ENCODE assay signal across 15 cellular contexts in genomic region chr12:12705833-12706520, GRCh38. TPM values are rescaled to one million over a fixed set of nuclear protein-coding genes. Genes with fewer than 3 reads are reported as not detected.
DNase-seq lines count a peak whose midpoint lies in the region; ATAC-seq and TF ChIP-seq lines count a peak whose summit lies in the region.
"Had no signal": no experiment of that assay in that cellular context is flagged by ENCODE, and none has a peak within 500 bp of the region (broad histone marks: within the 10 kb centered on the region; RNA-seq: fewer than 3 reads in every experiment).

No MANE protein-coding gene starts in this region.

- H3K4me3 Mint-ChIP-seq in activated T-helper 1 cell treated with anti-CD3 and anti-CD28 coated beads, Interleukin-12 subunit alpha, Interleukin-12 subunit beta, Interleukin-2, Interleukin-4 antibody, amounts not matched to agents 30 ng/mL and 10 ng/mL and 1 ng/mL, durations not matched to agents 14 hours and 24 hours and 36 hours = no peak overlapping the region
- no peak overlapping the region for H3K4me3 Mint-ChIP-seq in activated CD4-positive, alpha-beta memory T cell treated with anti-CD3 and anti-CD28 coated beads, Interleukin-2, amount 10 ng/mL, durations not matched to agents 7 days and 5 days
- H3K4me3 Mint-ChIP-seq: stimulated activated naive CD8-positive, alpha-beta T cell treated with anti-CD3 and anti-CD28 coated beads, Interleukin-15, Interleukin-2, amounts not matched to agents 100 ng/mL and 50 ng/mL, for 24 hours had no signal

- intact Hi-C loops in activated T-helper 1 cell treated with anti-CD3 and anti-CD28 coated beads, Interleukin-12 subunit alpha, Interleukin-12 subunit beta, Interleukin-2, Interleukin-4 antibody, amounts not matched to agents 30 ng/mL and 10 ng/mL and 1 ng/mL, durations not matched to agents 14 hours and 24 hours and 36 hours (cut with micrococcal nuclease) = no loop called here
- intact Hi-C loops in transverse colon (cut with DNase I; ENCODE audit: low total_unique reads) = loop anchor here (2.0 kb wide), 1 partner anchor 331 kb away; no protein-coding TSS in a partner anchor

- no peak for TF ChIP-seq EP300 in transverse colon (IDR thresholded peaks at IDR 0.05; ENCODE audit: low read depth)

- no peaks in the 10 kb centered on the region for H3K27me3 Mint-ChIP-seq in activated T-helper 1 cell treated with anti-CD3 and anti-CD28 coated beads, Interleukin-12 subunit alpha, Interleukin-12 subunit beta, Interleukin-2, Interleukin-4 antibody, amounts not matched to agents 30 ng/mL and 10 ng/mL and 1 ng/mL, durations not matched to agents 14 hours and 24 hours and 36 hours (ENCODE audit: insufficient read depth)
- no peaks in the 10 kb centered on the region for H3K27me3 Mint-ChIP-seq in activated CD4-positive, alpha-beta memory T cell treated with anti-CD3 and anti-CD28 coated beads, Interleukin-2, amount 10 ng/mL, durations not matched to agents 7 days and 5 days
- H3K27me3 Mint-ChIP-seq: stimulated activated naive CD8-positive, alpha-beta T cell treated with anti-CD3 and anti-CD28 coated beads, Interleukin-15, Interleukin-2, amounts not matched to agents 100 ng/mL and 50 ng/mL, for 24 hours had no signal

- no peaks in the 10 kb centered on the region for H3K27me3 ChIP-seq in transverse colon
- H3K27me3 ChIP-seq: sigmoid colon had no signal

- H3K4me1 ChIP-seq in transverse colon = peaks cover 2 to 20% (median 6%) of the 10 kb centered on the region in 4 donors

- 35 to 40% methylated on average over 1 of the region's 1 CpG for WGBS in transverse colon (ENCODE audit: low coverage in 1 of 2), 2 donors

- H3K36me3 Mint-ChIP-seq in activated T-helper 1 cell treated with anti-CD3 and anti-CD28 coated beads, Interleukin-12 subunit alpha, Interleukin-12 subunit beta, Interleukin-2, Interleukin-4 antibody, amounts not matched to agents 30 ng/mL and 10 ng/mL and 1 ng/mL, durations not matched to agents 14 hours and 24 hours and 36 hours (ENCODE audit: low read depth) = peaks cover 8% of the 10 kb centered on the region
- H3K36me3 Mint-ChIP-seq in activated CD4-positive, alpha-beta memory T cell treated with anti-CD3 and anti-CD28 coated beads, Interleukin-2, amount 10 ng/mL, durations not matched to agents 7 days and 5 days (ENCODE audit: low read depth) = peaks cover 15% of the 10 kb centered on the region

- H3K36me3 ChIP-seq in transverse colon = no peaks in the 10 kb centered on the region
- H3K36me3 ChIP-seq: sigmoid colon, WERI-Rb-1 had no signal

- CTCF ChIA-PET in activated CD4-positive, alpha-beta memory T cell treated with anti-CD3 and anti-CD28 coated beads, Interleukin-2, amount 10 ng/mL, durations not matched to agents 7 days and 5 days (lab: Charles Lee) = interaction anchor here (0.8 to 1.5 kb wide), 5 partner anchors 9 to 331 kb away, joined by 3 to 6 read pairs (median 4); no protein-coding TSS in a partner anchor

- in situ Hi-C loops in transverse colon (cut with MboI; ENCODE audit: low pct_ligation_motif_present in 1 of 4, low pct_unique_long_range_greater_than_20kb in 1 of 4, low sequenced_read_pairs in 3 of 4) = loop anchor here in 3 of 4 donors (10.0 to 25.0 kb wide), 2 partner anchors 319 to 331 kb away; no protein-coding TSS in a partner anchor

- no peak overlapping the region for H3K4me3 ChIP-seq in transverse colon
- H3K4me3 ChIP-seq: sigmoid colon had no signal

- no peak for TF ChIP-seq CTCF in transverse colon (IDR thresholded peaks at IDR 0.05)

- TF ChIP-seq POLR2A in transverse colon (IDR thresholded peaks at IDR 0.05) = no peak

- no peak overlapping the region for H3K27ac ChIP-seq in transverse colon
- H3K27ac ChIP-seq: sigmoid colon, WERI-Rb-1 had no signal

- DNase-seq in activated T-helper 1 cell treated with Interleukin-2 at 50 U/mL for 16 hours (ENCODE audit: low read depth) (peak; percentile 66), transverse colon (peak; percentile 52), epidermal melanocyte (ENCODE audit: insufficient read length, low spot score) (no peak)
- no peak for DNase-seq in activated T-helper 1 cell treated with anti-CD3 and anti-CD28 coated beads, Interleukin-12 subunit alpha, Interleukin-12 subunit beta, Interleukin-2, Interleukin-4 antibody, amounts not matched to agents 30 ng/mL and 10 ng/mL and 1 ng/mL, durations not matched to agents 14 hours and 24 hours and 36 hours (ENCODE audit: low spot score)
- DNase-seq in activated CD4-positive, alpha-beta memory T cell treated with anti-CD3 and anti-CD28 coated beads, Interleukin-2, amount 10 ng/mL, durations not matched to agents 7 days and 5 days = peak; percentile 63
- peak; percentile 57 for DNase-seq in effector CD4-positive, alpha-beta T cell
- DNase-seq: foreskin melanocyte, NCI-H82, sigmoid colon, WERI-Rb-1 had no signal

- H3K4me1 Mint-ChIP-seq in activated T-helper 1 cell treated with anti-CD3 and anti-CD28 coated beads, Interleukin-12 subunit alpha, Interleukin-12 subunit beta, Interleukin-2, Interleukin-4 antibody, amounts not matched to agents 30 ng/mL and 10 ng/mL and 1 ng/mL, durations not matched to agents 14 hours and 24 hours and 36 hours (ENCODE audit: low read depth) = peaks cover 23% of the 10 kb centered on the region
- peaks cover 23% of the 10 kb centered on the region for H3K4me1 Mint-ChIP-seq in activated CD4-positive, alpha-beta memory T cell treated with anti-CD3 and anti-CD28 coated beads, Interleukin-2, amount 10 ng/mL, durations not matched to agents 7 days and 5 days

- ATAC-seq in HG03354 (IDR thresholded peaks at IDR 0.05; ENCODE audit: poor library complexity, severe bottlenecking, unreplicated experiment) (no peak), GM18909 (IDR thresholded peaks at IDR 0.05; ENCODE audit: poor library complexity, unreplicated experiment) (no peak)

- no peaks in the 10 kb centered on the region for H3K9me3 ChIP-seq in transverse colon
- H3K9me3 ChIP-seq: sigmoid colon had no signal

- POLR2A ChIA-PET in activated CD4-positive, alpha-beta memory T cell treated with anti-CD3 and anti-CD28 coated beads, Interleukin-2, amount 10 ng/mL, durations not matched to agents 7 days and 5 days (lab: Charles Lee) = interaction anchor here (0.6 to 17.8 kb wide), 8 partner anchors 9 to 348 kb away, joined by 3 to 886 read pairs (median 3); partner anchors contain the start of genes CDKN1B and DUSP16

- H3K9me3 Mint-ChIP-seq in activated T-helper 1 cell treated with anti-CD3 and anti-CD28 coated beads, Interleukin-12 subunit alpha, Interleukin-12 subunit beta, Interleukin-2, Interleukin-4 antibody, amounts not matched to agents 30 ng/mL and 10 ng/mL and 1 ng/mL, durations not matched to agents 14 hours and 24 hours and 36 hours = no peaks in the 10 kb centered on the region
- H3K9me3 Mint-ChIP-seq in activated CD4-positive, alpha-beta memory T cell treated with anti-CD3 and anti-CD28 coated beads, Interleukin-2, amount 10 ng/mL, durations not matched to agents 7 days and 5 days = no peaks in the 10 kb centered on the region
- H3K9me3 Mint-ChIP-seq: stimulated activated naive CD8-positive, alpha-beta T cell treated with anti-CD3 and anti-CD28 coated beads, Interleukin-15, Interleukin-2, amounts not matched to agents 100 ng/mL and 50 ng/mL, for 24 hours had no signal

- H3K27ac Mint-ChIP-seq in activated T-helper 1 cell treated with anti-CD3 and anti-CD28 coated beads, Interleukin-12 subunit alpha, Interleukin-12 subunit beta, Interleukin-2, Interleukin-4 antibody, amounts not matched to agents 30 ng/mL and 10 ng/mL and 1 ng/mL, durations not matched to agents 14 hours and 24 hours and 36 hours = no peak overlapping the region
- no peak overlapping the region for H3K27ac Mint-ChIP-seq in activated CD4-positive, alpha-beta memory T cell treated with anti-CD3 and anti-CD28 coated beads, Interleukin-2, amount 10 ng/mL, durations not matched to agents 7 days and 5 days
- H3K27ac Mint-ChIP-seq: stimulated activated naive CD8-positive, alpha-beta T cell treated with anti-CD3 and anti-CD28 coated beads, Interleukin-15, Interleukin-2, amounts not matched to agents 100 ng/mL and 50 ng/mL, for 24 hours had no signal

RNA-seq across cellular contexts. Expression of gene GPR19, which starts 10.0 kb away (rescaled TPM):
- total RNA-seq in activated T-helper 1 cell treated with anti-CD3 and anti-CD28 coated beads, Interleukin-12 subunit alpha, Interleukin-12 subunit beta, Interleukin-2, Interleukin-4 antibody, amounts not matched to agents 30 ng/mL and 10 ng/mL and 1 ng/mL, durations not matched to agents 14 hours and 24 hours and 36 hours = 7.9 and 8.9 TPM in 2 replicates
- 10 to 100 TPM; 18.6 to 20.1 TPM for total RNA-seq in activated CD4-positive, alpha-beta memory T cell treated with anti-CD3 and anti-CD28 coated beads, Interleukin-2, amount 10 ng/mL, durations not matched to agents 7 days and 5 days
- total RNA-seq in transverse colon = not detected
- total RNA-seq: bronchial epithelial cell, mesenteric fat pad had no signal

RNA-seq across cellular contexts. Expression of gene CDKN1B, which starts 11.2 kb away (rescaled TPM):
- total RNA-seq in activated T-helper 1 cell treated with anti-CD3 and anti-CD28 coated beads, Interleukin-12 subunit alpha, Interleukin-12 subunit beta, Interleukin-2, Interleukin-4 antibody, amounts not matched to agents 30 ng/mL and 10 ng/mL and 1 ng/mL, durations not matched to agents 14 hours and 24 hours and 36 hours = 54.8 and 61.9 TPM in 2 replicates
- 100 to 1,000 TPM; 164 to 166 TPM for total RNA-seq in activated CD4-positive, alpha-beta memory T cell treated with anti-CD3 and anti-CD28 coated beads, Interleukin-2, amount 10 ng/mL, durations not matched to agents 7 days and 5 days
- total RNA-seq in transverse colon = 10 to 100 TPM; 14.1 to 58.3 (median 54.1) TPM

Comparison
In these comparisons a context has a peak if more than half of its experiments do, and no peak if none do; other contexts are left out.
1. DNase-seq: peak in activated T-helper 1 cell treated with Interleukin-2 at 50 U/mL for 16 hours (single experiment), activated CD4-positive, alpha-beta memory T cell treated with anti-CD3 and anti-CD28 coated beads, Interleukin-2, amount 10 ng/mL, durations not matched to agents 7 days and 5 days (single experiment), effector CD4-positive, alpha-beta T cell (single experiment) and transverse colon (single experiment); none in activated T-helper 1 cell treated with anti-CD3 and anti-CD28 coated beads, Interleukin-12 subunit alpha, Interleukin-12 subunit beta, Interleukin-2, Interleukin-4 antibody, amounts not matched to agents 30 ng/mL and 10 ng/mL and 1 ng/mL, durations not matched to agents 14 hours and 24 hours and 36 hours (single experiment) and epidermal melanocyte (single experiment).